In genomic region chr11:117482881-117483280, GRCh38 we compare ENCODE assay signal across 18 cellular contexts.
DNase-seq lines count a peak whose midpoint lies in the region; ATAC-seq, FAIRE-seq and TF ChIP-seq lines count a peak whose summit lies in the region.
"Had no signal": no experiment of that assay in that cellular context is flagged by ENCODE, and none has a peak within 500 bp of the region (broad histone marks: within the 10 kb centered on the region; RNA-seq: fewer than 3 reads in every experiment).

No MANE protein-coding gene starts in this region.

- CTCF ChIA-PET in HepG2 (lab: Yijun Ruan, JAX; ENCODE audit: low intra/inter-chr PET ratio, low total read pairs) = no interaction called here
- CTCF ChIA-PET in GM12878 (lab: Yijun Ruan, JAX) = interaction anchor here (0.7 kb wide), 1 partner anchor 15 kb away, joined by 3 read pairs; no protein-coding TSS in a partner anchor

- SMC1A ChIA-PET in GM12878 (lab: Charles Lee; ENCODE audit: uncharacterized antibody, unreplicated experiment) = interaction anchor here (0.9 kb wide), 1 partner anchor 57 kb away, joined by 3 read pairs; no protein-coding TSS in a partner anchor

- POLR2A ChIA-PET in HepG2 (lab: Yijun Ruan, JAX) = no interaction called here
- POLR2A ChIA-PET in GM12878 (lab: Charles Lee) = no interaction called here

- WGBS in HepG2 (ENCODE audit: low lambda C conversion rate) = 37% methylated on average over 8 of the region's 8 CpGs
- WGBS in right lobe of liver (ENCODE audit: insufficient coverage, low coverage, low lambda C conversion rate, missing lambda C conversion rate) = no CpG with 5 or more reads among the region's 8 CpGs
- 19% methylated on average over 8 of the region's 8 CpGs for WGBS in GM12878 (ENCODE audit: insufficient coverage, insufficient replicate concordance, low lambda C conversion rate, missing lambda C conversion rate)

- no peaks in the 10 kb centered on the region for H3K4me1 ChIP-seq in HepG2 (ENCODE audit: insufficient read depth, low read length)
- no peaks in the 10 kb centered on the region for H3K4me1 ChIP-seq in right lobe of liver
- no peaks in the 10 kb centered on the region for H3K4me1 ChIP-seq in GM12878 (ENCODE audit: control insufficient read depth, insufficient read depth, low read length)
- peaks cover 26% of the 10 kb centered on the region for H3K4me1 ChIP-seq in neural progenitor cell

- H2AFZ ChIP-seq in HepG2 (ENCODE audit: low read length) (no peak overlapping the region), GM12878 (ENCODE audit: control insufficient read depth, low read depth, low read length) (no peak overlapping the region), neural progenitor cell (replicated peaks) (no peak overlapping the region)

- RAD21 ChIA-PET in GM12878 (lab: Charles Lee; ENCODE audit: unreplicated experiment) = interaction anchor here (4.5 kb wide), 1 partner anchor 57 kb away, joined by 23 read pairs; no protein-coding TSS in a partner anchor

- peaks cover 18% of the 10 kb centered on the region for H3K27me3 Mint-ChIP-seq in neural progenitor cell (ENCODE audit: insufficient read depth, low read depth)
- peaks cover 7% of the 10 kb centered on the region for H3K27me3 Mint-ChIP-seq in activated T-cell treated with anti-CD3 and anti-CD28 coated beads, Interleukin-2, amount 50 U/mL, for 4 hours (ENCODE audit: low read depth)

- TF ChIP-seq CTCF in HepG2 (CRISPR knock-in tag; IDR thresholded peaks at IDR 0.05) (no peak), right lobe of liver (IDR thresholded peaks at IDR 0.05) (no peak), GM12878 (IDR thresholded peaks at IDR 0.05 in 2 of 3, conservative IDR thresholded peaks at IDR 0.05 in 1 of 3; ENCODE audit: control insufficient read depth in 2 of 3, extremely low read depth in 1 of 3, insufficient read depth in 1 of 3, low read depth in 3 of 3, low read length in 3 of 3) (no peak), neural progenitor cell (IDR thresholded peaks at IDR 0.05) (no peak)

- H3K4me3 ChIP-seq in HepG2 (replicated peaks in 1 of 3; ENCODE audit: insufficient read depth in 1 of 3, low read depth in 2 of 3, low read length in 3 of 3) (no peak overlapping the region), right lobe of liver (no peak overlapping the region), GM12878 (no peak overlapping the region), neural progenitor cell (no peak overlapping the region)
- H3K4me3 ChIP-seq: BLaER1 had no signal

- peaks cover 27% of the 10 kb centered on the region for H3K4me1 Mint-ChIP-seq in neural progenitor cell
- no peaks in the 10 kb centered on the region for H3K4me1 Mint-ChIP-seq in activated T-cell treated with anti-CD3 and anti-CD28 coated beads, Interleukin-2, amount 50 U/mL, for 4 hours (ENCODE audit: low read depth)
- H3K4me1 Mint-ChIP-seq: CD4-positive, CD25-positive, alpha-beta regulatory T cell; IgD-negative memory B cell had no signal

- no peak overlapping the region for H3K4me3 Mint-ChIP-seq in neural progenitor cell
- H3K4me3 Mint-ChIP-seq in activated T-cell treated with anti-CD3 and anti-CD28 coated beads, Interleukin-2, amount 50 U/mL, for 4 hours = no peak overlapping the region
- H3K4me3 Mint-ChIP-seq: CD4-positive, CD25-positive, alpha-beta regulatory T cell; IgD-negative memory B cell had no signal

- H3K27ac ChIP-seq in HepG2 (ENCODE audit: extremely low read length, insufficient read depth, low read length) = no peak overlapping the region
- H3K27ac ChIP-seq in right lobe of liver = no peak overlapping the region
- no peak overlapping the region for H3K27ac ChIP-seq in GM12878 (ENCODE audit: control insufficient read depth, insufficient read depth)
- no peak overlapping the region for H3K27ac ChIP-seq in neural progenitor cell
- H3K27ac ChIP-seq: BLaER1 had no signal

- no peaks in the 10 kb centered on the region for H3K36me3 Mint-ChIP-seq in neural progenitor cell
- no peaks in the 10 kb centered on the region for H3K36me3 Mint-ChIP-seq in activated T-cell treated with anti-CD3 and anti-CD28 coated beads, Interleukin-2, amount 50 U/mL, for 4 hours (ENCODE audit: insufficient read depth)
- H3K36me3 Mint-ChIP-seq: CD4-positive, CD25-positive, alpha-beta regulatory T cell; IgD-negative memory B cell had no signal

- no peak for ATAC-seq in HepG2
- no peak for ATAC-seq in right lobe of liver
- ATAC-seq in GM12878 = no peak
- no peak for ATAC-seq in activated T-cell treated with anti-CD3 and anti-CD28 coated beads, Interleukin-2, amount 50 U/mL, for 4 hours
- ATAC-seq: HCT116 had no signal

- intact Hi-C loops in HepG2 (cut with micrococcal nuclease; ENCODE audit: unreplicated experiment) (no loop called here), right lobe of liver (cut with DNase I) (no loop called here), GM12878 (cut with micrococcal nuclease; ENCODE audit: unreplicated experiment) (no loop called here)

- H3K27me3 ChIP-seq in HepG2 (ENCODE audit: control insufficient read depth in 1 of 2, insufficient read depth in 2 of 2, low read length in 2 of 2) (peaks cover 3 to 17% of the 10 kb centered on the region in 2 experiments; a peak in 4 of 5 replicates), right lobe of liver (no peaks in the 10 kb centered on the region), GM12878 (replicated peaks in 1 of 2; ENCODE audit: control insufficient read depth in 2 of 2, insufficient read depth in 2 of 2, low read length in 1 of 2) (peaks cover 0 to 2% of the 10 kb centered on the region in 2 experiments; a peak in 1 of 4 replicates), neural progenitor cell (no peaks in the 10 kb centered on the region)
- H3K27me3 ChIP-seq: BLaER1 had no signal

- H3K36me3 ChIP-seq in HepG2 (replicated peaks in 1 of 2; ENCODE audit: control insufficient read depth in 1 of 2, insufficient read depth in 2 of 2, low read length in 2 of 2) (no peaks in the 10 kb centered on the region), right lobe of liver (no peaks in the 10 kb centered on the region), GM12878 (ENCODE audit: control insufficient read depth in 2 of 2, insufficient read depth in 2 of 2, low read length in 1 of 2) (no peaks in the 10 kb centered on the region), neural progenitor cell (no peaks in the 10 kb centered on the region)
- H3K36me3 ChIP-seq: BLaER1 had no signal

- in situ Hi-C loops in HepG2 (cut with HindIII; ENCODE audit: extremely low pct_ligation_motif_present, low pct_unique_long_range_greater_than_20kb) (no loop called here), GM12878 (cut with MboI) (no loop called here)

- H3K27ac Mint-ChIP-seq in neural progenitor cell = peak overlapping the region; percentile 11
- H3K27ac Mint-ChIP-seq: CD4-positive, CD25-positive, alpha-beta regulatory T cell; IgD-negative memory B cell had no signal

- no peak for TF ChIP-seq RAD21 in HepG2 (CRISPR knock-in tag; IDR thresholded peaks at IDR 0.05)
- no peak for TF ChIP-seq RAD21 in GM12878 (IDR thresholded peaks at IDR 0.05; ENCODE audit: insufficient read depth, low read depth, low read length)

- FAIRE-seq in HepG2 (lab: Jason Lieb, UNC) (no peak), GM12878 (lab: Jason Lieb, UNC) (no peak)
- FAIRE-seq: GM18507 had no signal

- H3K79me2 ChIP-seq in HepG2 (ENCODE audit: insufficient read depth, low read length) = no peaks in the 10 kb centered on the region
- no peaks in the 10 kb centered on the region for H3K79me2 ChIP-seq in GM12878 (ENCODE audit: control insufficient read depth, insufficient read depth, low read length)
- no peaks in the 10 kb centered on the region for H3K79me2 ChIP-seq in neural progenitor cell (ENCODE audit: low read depth)

- DNase-seq in HepG2 (ENCODE audit: low spot score) = no peak
- DNase-seq in right lobe of liver = no peak
- DNase-seq in GM12878 (ENCODE audit: low read depth, low spot score) = no peak
- peak; percentile 52 for DNase-seq in neural progenitor cell (ENCODE audit: low spot score)
- DNase-seq in C1 segment of cervical spinal cord (lab: John Stamatoyannopoulos, UW) = no peak
- no peak for DNase-seq in activated T-cell treated with anti-CD3 and anti-CD28 coated beads, Interleukin-2, amount 50 U/mL, for 4 hours
- no peak for DNase-seq in cerebellar nuclear complex (lab: John Stamatoyannopoulos, UW)
- no peak for DNase-seq in NCI-H345 (lab: John Stamatoyannopoulos, UW)
- DNase-seq: 8988T; AML-193; CD4-positive, CD25-positive, alpha-beta regulatory T cell; DMS53; GF-D8; GOT3 had no signal

- H3K9me3 ChIP-seq in HepG2 (ENCODE audit: low read length) = no peaks in the 10 kb centered on the region
- H3K9me3 ChIP-seq in right lobe of liver = no peaks in the 10 kb centered on the region
- H3K9me3 ChIP-seq in GM12878 (replicated peaks; ENCODE audit: control insufficient read depth, insufficient read depth, low read length) = no peaks in the 10 kb centered on the region
- H3K9me3 ChIP-seq in neural progenitor cell (ENCODE audit: low read depth) = no peaks in the 10 kb centered on the region
- H3K9me3 ChIP-seq: BLaER1 had no signal

- H3F3A ChIP-seq in neural progenitor cell (ENCODE audit: low read depth) = no peaks in the 10 kb centered on the region

- TF ChIP-seq EP300 in HepG2 (IDR thresholded peaks at IDR 0.05; ENCODE audit: low read depth in 2 of 2, low read length in 2 of 2) (no peak), HepG2 (CRISPR knock-in tag; IDR thresholded peaks at IDR 0.05; ENCODE audit: borderline replicate concordance) (no peak), GM12878 (IDR thresholded peaks at IDR 0.05; ENCODE audit: borderline replicate concordance in 1 of 2, control insufficient read depth in 1 of 2, low read depth in 2 of 2, low read length in 2 of 2) (no peak)

- H3K9ac ChIP-seq in HepG2 (ENCODE audit: insufficient read depth, low read depth, low read length) = no peak overlapping the region
- no peak overlapping the region for H3K9ac ChIP-seq in GM12878 (ENCODE audit: control insufficient read depth, insufficient read depth, low read length)
- H3K9ac ChIP-seq in neural progenitor cell = no peak overlapping the region
- H3K9ac ChIP-seq: BLaER1 had no signal

- H3K9me3 Mint-ChIP-seq in neural progenitor cell = no peaks in the 10 kb centered on the region
- H3K9me3 Mint-ChIP-seq in activated T-cell treated with anti-CD3 and anti-CD28 coated beads, Interleukin-2, amount 50 U/mL, for 4 hours = no peaks in the 10 kb centered on the region
- H3K9me3 Mint-ChIP-seq: IgD-negative memory B cell had no signal

- TF ChIP-seq POLR2A in HepG2 (IDR thresholded peaks at IDR 0.05; ENCODE audit: insufficient read depth in 1 of 2, low read depth in 2 of 2, low read length in 2 of 2) (no peak), right lobe of liver (IDR thresholded peaks at IDR 0.05) (no peak), GM12878 (IDR thresholded peaks at IDR 0.05; ENCODE audit: low read depth, low read length) (no peak)

- no peak overlapping the region for H3K4me2 ChIP-seq in HepG2 (ENCODE audit: low read depth, low read length)
- H3K4me2 ChIP-seq in GM12878 (ENCODE audit: control insufficient read depth, insufficient read depth) = no peak overlapping the region
- H3K4me2 ChIP-seq in neural progenitor cell = no peak overlapping the region
- H3K4me2 ChIP-seq: BLaER1 had no signal

- H4K20me1 ChIP-seq in HepG2 (ENCODE audit: insufficient read depth, low read length) (no peaks in the 10 kb centered on the region), GM12878 (ENCODE audit: control insufficient read depth, insufficient read depth) (no peaks in the 10 kb centered on the region; the same call in 1 of the 2 replicates), neural progenitor cell (ENCODE audit: low read depth) (no peaks in the 10 kb centered on the region)
- H4K20me1 ChIP-seq: BLaER1 had no signal

- BruUV-seq in HepG2 (replicated peaks; lab: Mats Ljungman, UMichigan) = no TSS peak
- no TSS peak for BruUV-seq in GM12878 (replicated peaks; lab: Mats Ljungman, UMichigan)

Comparison
In these comparisons a context has a peak if more than half of its experiments do, and no peak if none do; other contexts are left out.
1. Of the 75 proteins assayed by ChIP-seq in both HepG2 and GM12878: peak only in HepG2: none; only in GM12878: PBX3; in both: none; in neither: 74.